ENCODE assay signal across 1 cellular context in genomic region chr19:8501968-8502367, GRCh38.
TF ChIP-seq lines count a peak whose summit lies in the region.

No MANE protein-coding gene starts in this region.

TF ChIP-seq in H1, 55 proteins besides CTCF, POLR2A, EP300 and RAD21:
- no peak for TF ChIP-seq CHD1 (IDR thresholded peaks at IDR 0.05; ENCODE audit: low read depth, low read length)
- no peak for TF ChIP-seq RFX5 (IDR thresholded peaks at IDR 0.05; ENCODE audit: borderline replicate concordance, low read depth, low read length)
- TF ChIP-seq BACH1 (IDR thresholded peaks at IDR 0.05; ENCODE audit: low read length) = no peak
- TF ChIP-seq FOSL1 (IDR thresholded peaks at IDR 0.05; ENCODE audit: insufficient read depth, low read depth, low read length) = no peak
- TF ChIP-seq POLR2AphosphoS5 (IDR thresholded peaks at IDR 0.05; ENCODE audit: low read depth, low read length) = no peak
- TF ChIP-seq CBX5 (IDR thresholded peaks at IDR 0.05; ENCODE audit: low read depth, low read length) = no peak
- TF ChIP-seq KDM1A (IDR thresholded peaks at IDR 0.05; ENCODE audit: borderline replicate concordance, low read length) = no peak
- TF ChIP-seq CTBP2 (IDR thresholded peaks at IDR 0.05; ENCODE audit: borderline replicate concordance, insufficient read depth, insufficient read length, low read length) = no peak
- TF ChIP-seq SRF (IDR thresholded peaks at IDR 0.05; ENCODE audit: low read depth, low read length) = no peak
- no peak for TF ChIP-seq KDM4A (IDR thresholded peaks at IDR 0.05; ENCODE audit: low read depth, low read length, severe bottlenecking)
- no peak for TF ChIP-seq USF2 (IDR thresholded peaks at IDR 0.05; ENCODE audit: low read length)
TF ChIP-seq in H1: peak in this region for 0.
